Comparison of ENCODE assay signal across 1 cellular context in the genomic region with DNA sequence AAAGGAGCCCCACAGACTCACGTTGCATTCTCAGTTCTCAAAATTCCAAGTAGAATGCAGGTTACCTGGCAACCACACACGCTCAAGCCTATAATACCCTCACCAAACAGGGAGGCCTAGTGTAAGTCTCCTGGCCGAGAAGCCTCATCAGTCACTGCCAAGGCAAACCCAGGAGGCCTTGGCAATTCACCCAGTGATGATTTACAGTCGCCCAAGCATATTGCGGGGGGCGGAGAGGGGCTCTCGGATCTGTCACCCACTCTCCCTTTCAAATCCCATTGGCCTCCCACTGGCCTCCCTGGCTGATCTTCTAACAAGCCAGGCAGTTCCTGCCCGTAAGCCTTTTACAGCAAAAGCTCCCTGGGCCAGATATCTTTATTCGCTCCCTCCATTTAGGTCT.
TF ChIP-seq lines count a peak whose summit lies in the region.

No MANE protein-coding gene starts in this region.

TF ChIP-seq in A549, 52 proteins besides CTCF, POLR2A, EP300 and RAD21 (continued from another document):
- no peak for TF ChIP-seq CBX2 (IDR thresholded peaks at IDR 0.05; ENCODE audit: borderline replicate concordance, low read depth)
- TF ChIP-seq MYC (IDR thresholded peaks at IDR 0.05; ENCODE audit: borderline replicate concordance, low read length): no peak
- TF ChIP-seq JUN (IDR thresholded peaks at IDR 0.05): no peak
- TF ChIP-seq FOXS1 (CRISPR knock-in tag; IDR thresholded peaks at IDR 0.05): no peak
- TF ChIP-seq HDAC2 (IDR thresholded peaks at IDR 0.05): no peak
- TF ChIP-seq NR3C1 (IDR thresholded peaks at IDR 0.05): no peak
- TF ChIP-seq NFE2L2 (conservative IDR thresholded peaks at IDR 0.05; ENCODE audit: low read length): no peak
